ENCODE assay signal across 24 cellular contexts in genomic region chr19:23932878-23933277, GRCh38. TPM values are rescaled to one million over a fixed set of nuclear protein-coding genes. Genes with fewer than 3 reads are reported as not detected.
"Had no signal": no experiment of that assay in that cellular context is flagged by ENCODE, and none has a peak within 500 bp of the region (broad histone marks: within the 10 kb centered on the region; RNA-seq: fewer than 3 reads in every experiment).

No MANE protein-coding gene starts in this region.

- H3K4me1 ChIP-seq: heart right ventricle, left ventricle myocardium inferior, lower lobe of right lung, parathyroid adenoma, sigmoid colon, tibial nerve, uterus had no signal

- H3K9ac ChIP-seq: parathyroid adenoma had no signal

- H3K27me3 ChIP-seq: heart right ventricle, hepatocyte, sigmoid colon, tibial nerve, uterus had no signal

- ATAC-seq: heart right ventricle; lower lobe of right lung; naive thymus-derived CD8-positive, alpha-beta T cell; right cardiac atrium; stimulated activated memory B cell treated with anti-CD40 and anti-IgM and Interleukin-4, amounts not matched to agents 10 μg/mL and 1 μg/mL and 100 μg/mL, for 72 hours; stimulated activated naive CD8-positive, alpha-beta T cell treated with anti-CD3 and anti-CD28 coated beads, Interleukin-15, amount 100 ng/mL, for 72 hours had no signal

- H3K27ac ChIP-seq: heart right ventricle, hepatocyte, left ventricle myocardium inferior, lower lobe of right lung, parathyroid adenoma, sigmoid colon, tibial nerve, uterus had no signal

- H2AFZ ChIP-seq: hepatocyte, parathyroid adenoma had no signal

- H3K9me3 ChIP-seq: uterus had no signal

- DNase-seq: heart right ventricle; islet precursor cell; left ventricle myocardium inferior; lower lobe of right lung; mammary epithelial cell; mesenchymal stem cell; naive thymus-derived CD8-positive, alpha-beta T cell; nucleus accumbens; retina; right cardiac atrium; sigmoid colon; stimulated activated CD4-positive, alpha-beta T cell treated with anti-CD3 and anti-CD28 coated beads, Interleukin-1b, Interleukin-23, amount 100 ng/mL, for 48 hours; stimulated activated CD4-positive, alpha-beta T cell treated with anti-CD3 and anti-CD28 coated beads, Interleukin-2, amount 100 ng/mL, for 48 hours; stimulated activated CD4-positive, alpha-beta T cell treated with anti-CD3 and anti-CD28 coated beads, Interleukin-4, amount 100 ng/mL, for 4 hours; stimulated activated CD8-positive, alpha-beta memory T cell treated with anti-CD3 and anti-CD28 coated beads, Interleukin-4, amount 100 ng/mL, for 48 hours; stimulated activated naive CD4-positive, alpha-beta T cell treated with Interleukin-2 at 50 U/mL for 16 hours; stimulated activated naive CD8-positive, alpha-beta T cell treated with anti-CD3 and anti-CD28 coated beads, Interleukin-15, amount 100 ng/mL, for 72 hours; substantia nigra; uterus had no signal

- H3K36me3 ChIP-seq: heart right ventricle, left ventricle myocardium inferior, lower lobe of right lung, sigmoid colon, tibial nerve, uterus had no signal

- H3K79me2 ChIP-seq: hepatocyte, parathyroid adenoma had no signal

- H3K4me3 ChIP-seq: heart right ventricle, hepatocyte, left ventricle myocardium inferior, lower lobe of right lung, sigmoid colon, smooth muscle cell, tibial nerve, uterus had no signal

- H3K4me2 ChIP-seq: hepatocyte, smooth muscle cell had no signal

RNA-seq across cellular contexts. Expression of gene ZNF726, which starts 18.2 kb away (rescaled TPM):
- total RNA-seq: hepatocyte, smooth muscle cell had no signal
- polyA plus RNA-seq: hepatocyte, smooth muscle cell had no signal
